ENCODE assay signal across 16 cellular contexts in the genomic region with DNA sequence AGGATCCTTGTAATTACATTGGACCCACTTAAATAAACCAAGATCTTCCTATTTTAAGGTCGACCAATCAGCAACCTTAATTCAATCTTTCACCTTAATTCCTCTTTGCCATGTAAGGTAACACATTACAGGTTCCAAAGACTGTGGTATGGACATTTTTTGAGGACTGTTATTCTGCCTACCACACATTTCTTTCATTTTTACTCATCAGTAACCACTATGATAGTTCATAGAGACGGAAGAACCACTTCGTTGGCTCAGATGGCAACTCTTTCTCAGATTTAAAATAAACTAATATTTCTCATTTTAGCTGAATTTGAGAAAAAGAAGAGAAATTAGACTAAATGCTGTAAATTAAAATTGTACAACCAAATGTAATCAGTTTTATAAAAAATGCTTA.
"Had no signal": no experiment of that assay in that cellular context is flagged by ENCODE, and none has a peak within 500 bp of the region (broad histone marks: within the 10 kb centered on the region; RNA-seq: fewer than 3 reads in every experiment).

No MANE protein-coding gene starts in this region.

- H3K9me3 ChIP-seq: ascending aorta, lower lobe of right lung, ovary, testis, upper lobe of right lung had no signal

- H3K9ac ChIP-seq: neural progenitor cell had no signal

- H3K4me3 Mint-ChIP-seq: activated CD4-positive, alpha-beta memory T cell treated with anti-CD3 and anti-CD28 coated beads for 36 hours; activated naive CD8-positive, alpha-beta T cell treated with anti-CD3 and anti-CD28 coated beads, Interleukin-2, amount 10 ng/mL, durations not matched to agents 7 days and 5 days; immature natural killer cell; mesothelial cell of epicardium; neural progenitor cell; stimulated activated naive CD8-positive, alpha-beta T cell treated with anti-CD3 and anti-CD28 coated beads, Interleukin-15, amount 100 ng/mL, for 72 hours had no signal

- H3K9me3 Mint-ChIP-seq: activated CD4-positive, alpha-beta memory T cell treated with anti-CD3 and anti-CD28 coated beads for 36 hours; activated naive CD8-positive, alpha-beta T cell treated with anti-CD3 and anti-CD28 coated beads, Interleukin-2, amount 10 ng/mL, durations not matched to agents 7 days and 5 days; immature natural killer cell; neural progenitor cell; stimulated activated naive CD8-positive, alpha-beta T cell treated with anti-CD3 and anti-CD28 coated beads, Interleukin-15, amount 100 ng/mL, for 72 hours had no signal

- DNase-seq: activated CD4-positive, alpha-beta memory T cell treated with anti-CD3 and anti-CD28 coated beads for 36 hours; activated naive CD8-positive, alpha-beta T cell treated with anti-CD3 and anti-CD28 coated beads, Interleukin-2, amount 10 ng/mL, durations not matched to agents 7 days and 5 days; activated T-cell treated with anti-CD3 and anti-CD28 coated beads, Interleukin-2, amount 50 U/mL, for 48 hours; immature natural killer cell; left cardiac atrium; lower lobe of right lung; ovary; stimulated activated CD4-positive, alpha-beta T cell treated with anti-CD3 and anti-CD28 coated beads, Interleukin-12 subunit alpha, Interleukin-12 subunit beta, amount 100 ng/mL, for 4 hours; stimulated activated naive CD8-positive, alpha-beta T cell treated with anti-CD3 and anti-CD28 coated beads, Interleukin-15, amount 100 ng/mL, for 72 hours; testis; upper lobe of right lung had no signal

- H3K4me2 ChIP-seq: neural progenitor cell had no signal

- H3K27me3 ChIP-seq: ascending aorta, neural progenitor cell, ovary, testis, upper lobe of right lung had no signal

- H2AFZ ChIP-seq: neural progenitor cell had no signal

- H3K36me3 ChIP-seq: ascending aorta, lower lobe of right lung, neural progenitor cell, ovary, upper lobe of right lung had no signal

- ATAC-seq: esophagus mucosa; left cardiac atrium; lower lobe of right lung; stimulated activated naive CD8-positive, alpha-beta T cell treated with anti-CD3 and anti-CD28 coated beads, Interleukin-15, amount 100 ng/mL, for 72 hours; upper lobe of right lung had no signal

- H3K27ac Mint-ChIP-seq: activated CD4-positive, alpha-beta memory T cell treated with anti-CD3 and anti-CD28 coated beads for 36 hours; activated naive CD8-positive, alpha-beta T cell treated with anti-CD3 and anti-CD28 coated beads, Interleukin-2, amount 10 ng/mL, durations not matched to agents 7 days and 5 days; immature natural killer cell; mesothelial cell of epicardium; neural progenitor cell; stimulated activated naive CD8-positive, alpha-beta T cell treated with anti-CD3 and anti-CD28 coated beads, Interleukin-15, amount 100 ng/mL, for 72 hours had no signal

- H3K4me1 Mint-ChIP-seq: immature natural killer cell; mesothelial cell of epicardium; stimulated activated naive CD8-positive, alpha-beta T cell treated with anti-CD3 and anti-CD28 coated beads, Interleukin-15, amount 100 ng/mL, for 72 hours had no signal

- H3K4me3 ChIP-seq: ascending aorta, lower lobe of right lung, neural progenitor cell, ovary, testis, upper lobe of right lung had no signal

- H3K4me1 ChIP-seq: ascending aorta, lower lobe of right lung, testis, upper lobe of right lung had no signal

- H3K27me3 Mint-ChIP-seq: activated CD4-positive, alpha-beta memory T cell treated with anti-CD3 and anti-CD28 coated beads for 36 hours; activated naive CD8-positive, alpha-beta T cell treated with anti-CD3 and anti-CD28 coated beads, Interleukin-2, amount 10 ng/mL, durations not matched to agents 7 days and 5 days; stimulated activated naive CD8-positive, alpha-beta T cell treated with anti-CD3 and anti-CD28 coated beads, Interleukin-15, amount 100 ng/mL, for 72 hours had no signal

- H3K27ac ChIP-seq: ascending aorta, lower lobe of right lung, neural progenitor cell, ovary, testis, upper lobe of right lung had no signal

- FAIRE-seq: endometrium had no signal
